ENCODE assay signal across 1 cellular context in the genomic region with DNA sequence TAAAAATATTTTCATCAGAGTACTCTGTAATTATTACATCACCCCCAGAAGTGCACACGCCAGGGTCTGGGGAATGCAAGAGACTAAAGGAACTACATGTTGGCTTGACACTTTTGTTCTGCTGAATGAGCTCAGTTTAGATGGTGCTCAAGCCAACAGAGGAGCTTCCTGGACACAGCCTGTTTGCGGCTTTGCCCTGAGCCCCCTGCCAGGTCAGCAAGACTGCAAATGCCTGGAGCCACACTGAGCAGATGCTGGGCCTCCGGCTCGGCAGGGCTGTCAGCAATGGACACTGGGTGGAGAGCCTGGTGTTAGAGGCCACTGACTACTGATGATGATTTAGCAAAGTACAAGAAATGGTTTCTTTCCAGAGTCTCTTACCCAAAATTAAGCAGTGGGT.
TF ChIP-seq lines count a peak whose summit lies in the region.

No MANE protein-coding gene starts in this region.

TF ChIP-seq in WTC11, 78 proteins besides CTCF, POLR2A, EP300 and RAD21 (continued from another document):
- TF ChIP-seq, protein P1, sequence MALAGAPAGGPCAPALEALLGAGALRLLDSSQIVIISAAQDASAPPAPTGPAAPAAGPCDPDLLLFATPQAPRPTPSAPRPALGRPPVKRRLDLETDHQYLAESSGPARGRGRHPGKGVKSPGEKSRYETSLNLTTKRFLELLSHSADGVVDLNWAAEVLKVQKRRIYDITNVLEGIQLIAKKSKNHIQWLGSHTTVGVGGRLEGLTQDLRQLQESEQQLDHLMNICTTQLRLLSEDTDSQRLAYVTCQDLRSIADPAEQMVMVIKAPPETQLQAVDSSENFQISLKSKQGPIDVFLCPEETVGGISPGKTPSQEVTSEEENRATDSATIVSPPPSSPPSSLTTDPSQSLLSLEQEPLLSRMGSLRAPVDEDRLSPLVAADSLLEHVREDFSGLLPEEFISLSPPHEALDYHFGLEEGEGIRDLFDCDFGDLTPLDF (CRISPR knock-in tag; IDR thresholded peaks at IDR 0.05): no peak
- TF ChIP-seq MXD4 (CRISPR knock-in tag; IDR thresholded peaks at IDR 0.05; ENCODE audit: borderline replicate concordance) (no peak), FOXJ3 (CRISPR knock-in tag; IDR thresholded peaks at IDR 0.05; ENCODE audit: borderline replicate concordance) (no peak), SOX15 (CRISPR knock-in tag; IDR thresholded peaks at IDR 0.05) (no peak), NR1H2 (CRISPR knock-in tag; IDR thresholded peaks at IDR 0.05) (no peak), CBFB (CRISPR knock-in tag; IDR thresholded peaks at IDR 0.05; ENCODE audit: low read depth) (no peak), ZNF121 (CRISPR knock-in tag; IDR thresholded peaks at IDR 0.05) (no peak)
- TF ChIP-seq, protein P2, sequence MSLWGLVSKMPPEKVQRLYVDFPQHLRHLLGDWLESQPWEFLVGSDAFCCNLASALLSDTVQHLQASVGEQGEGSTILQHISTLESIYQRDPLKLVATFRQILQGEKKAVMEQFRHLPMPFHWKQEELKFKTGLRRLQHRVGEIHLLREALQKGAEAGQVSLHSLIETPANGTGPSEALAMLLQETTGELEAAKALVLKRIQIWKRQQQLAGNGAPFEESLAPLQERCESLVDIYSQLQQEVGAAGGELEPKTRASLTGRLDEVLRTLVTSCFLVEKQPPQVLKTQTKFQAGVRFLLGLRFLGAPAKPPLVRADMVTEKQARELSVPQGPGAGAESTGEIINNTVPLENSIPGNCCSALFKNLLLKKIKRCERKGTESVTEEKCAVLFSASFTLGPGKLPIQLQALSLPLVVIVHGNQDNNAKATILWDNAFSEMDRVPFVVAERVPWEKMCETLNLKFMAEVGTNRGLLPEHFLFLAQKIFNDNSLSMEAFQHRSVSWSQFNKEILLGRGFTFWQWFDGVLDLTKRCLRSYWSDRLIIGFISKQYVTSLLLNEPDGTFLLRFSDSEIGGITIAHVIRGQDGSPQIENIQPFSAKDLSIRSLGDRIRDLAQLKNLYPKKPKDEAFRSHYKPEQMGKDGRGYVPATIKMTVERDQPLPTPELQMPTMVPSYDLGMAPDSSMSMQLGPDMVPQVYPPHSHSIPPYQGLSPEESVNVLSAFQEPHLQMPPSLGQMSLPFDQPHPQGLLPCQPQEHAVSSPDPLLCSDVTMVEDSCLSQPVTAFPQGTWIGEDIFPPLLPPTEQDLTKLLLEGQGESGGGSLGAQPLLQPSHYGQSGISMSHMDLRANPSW (CRISPR knock-in tag; conservative IDR thresholded peaks at IDR 0.05; ENCODE audit: low read depth): no peak
- TF ChIP-seq, protein P3, sequence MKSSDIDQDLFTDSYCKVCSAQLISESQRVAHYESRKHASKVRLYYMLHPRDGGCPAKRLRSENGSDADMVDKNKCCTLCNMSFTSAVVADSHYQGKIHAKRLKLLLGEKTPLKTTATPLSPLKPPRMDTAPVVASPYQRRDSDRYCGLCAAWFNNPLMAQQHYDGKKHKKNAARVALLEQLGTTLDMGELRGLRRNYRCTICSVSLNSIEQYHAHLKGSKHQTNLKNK (CRISPR knock-in tag; IDR thresholded peaks at IDR 0.05): no peak
- TF ChIP-seq, protein P4, sequence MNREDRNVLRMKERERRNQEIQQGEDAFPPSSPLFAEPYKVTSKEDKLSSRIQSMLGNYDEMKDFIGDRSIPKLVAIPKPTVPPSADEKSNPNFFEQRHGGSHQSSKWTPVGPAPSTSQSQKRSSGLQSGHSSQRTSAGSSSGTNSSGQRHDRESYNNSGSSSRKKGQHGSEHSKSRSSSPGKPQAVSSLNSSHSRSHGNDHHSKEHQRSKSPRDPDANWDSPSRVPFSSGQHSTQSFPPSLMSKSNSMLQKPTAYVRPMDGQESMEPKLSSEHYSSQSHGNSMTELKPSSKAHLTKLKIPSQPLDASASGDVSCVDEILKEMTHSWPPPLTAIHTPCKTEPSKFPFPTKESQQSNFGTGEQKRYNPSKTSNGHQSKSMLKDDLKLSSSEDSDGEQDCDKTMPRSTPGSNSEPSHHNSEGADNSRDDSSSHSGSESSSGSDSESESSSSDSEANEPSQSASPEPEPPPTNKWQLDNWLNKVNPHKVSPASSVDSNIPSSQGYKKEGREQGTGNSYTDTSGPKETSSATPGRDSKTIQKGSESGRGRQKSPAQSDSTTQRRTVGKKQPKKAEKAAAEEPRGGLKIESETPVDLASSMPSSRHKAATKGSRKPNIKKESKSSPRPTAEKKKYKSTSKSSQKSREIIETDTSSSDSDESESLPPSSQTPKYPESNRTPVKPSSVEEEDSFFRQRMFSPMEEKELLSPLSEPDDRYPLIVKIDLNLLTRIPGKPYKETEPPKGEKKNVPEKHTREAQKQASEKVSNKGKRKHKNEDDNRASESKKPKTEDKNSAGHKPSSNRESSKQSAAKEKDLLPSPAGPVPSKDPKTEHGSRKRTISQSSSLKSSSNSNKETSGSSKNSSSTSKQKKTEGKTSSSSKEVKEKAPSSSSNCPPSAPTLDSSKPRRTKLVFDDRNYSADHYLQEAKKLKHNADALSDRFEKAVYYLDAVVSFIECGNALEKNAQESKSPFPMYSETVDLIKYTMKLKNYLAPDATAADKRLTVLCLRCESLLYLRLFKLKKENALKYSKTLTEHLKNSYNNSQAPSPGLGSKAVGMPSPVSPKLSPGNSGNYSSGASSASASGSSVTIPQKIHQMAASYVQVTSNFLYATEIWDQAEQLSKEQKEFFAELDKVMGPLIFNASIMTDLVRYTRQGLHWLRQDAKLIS (CRISPR knock-in tag; IDR thresholded peaks at IDR 0.05; ENCODE audit: borderline replicate concordance): no peak
- TF ChIP-seq, protein P5, sequence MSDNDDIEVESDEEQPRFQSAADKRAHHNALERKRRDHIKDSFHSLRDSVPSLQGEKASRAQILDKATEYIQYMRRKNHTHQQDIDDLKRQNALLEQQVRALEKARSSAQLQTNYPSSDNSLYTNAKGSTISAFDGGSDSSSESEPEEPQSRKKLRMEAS (CRISPR knock-in tag; IDR thresholded peaks at IDR 0.05): no peak
- TF ChIP-seq, protein P6, sequence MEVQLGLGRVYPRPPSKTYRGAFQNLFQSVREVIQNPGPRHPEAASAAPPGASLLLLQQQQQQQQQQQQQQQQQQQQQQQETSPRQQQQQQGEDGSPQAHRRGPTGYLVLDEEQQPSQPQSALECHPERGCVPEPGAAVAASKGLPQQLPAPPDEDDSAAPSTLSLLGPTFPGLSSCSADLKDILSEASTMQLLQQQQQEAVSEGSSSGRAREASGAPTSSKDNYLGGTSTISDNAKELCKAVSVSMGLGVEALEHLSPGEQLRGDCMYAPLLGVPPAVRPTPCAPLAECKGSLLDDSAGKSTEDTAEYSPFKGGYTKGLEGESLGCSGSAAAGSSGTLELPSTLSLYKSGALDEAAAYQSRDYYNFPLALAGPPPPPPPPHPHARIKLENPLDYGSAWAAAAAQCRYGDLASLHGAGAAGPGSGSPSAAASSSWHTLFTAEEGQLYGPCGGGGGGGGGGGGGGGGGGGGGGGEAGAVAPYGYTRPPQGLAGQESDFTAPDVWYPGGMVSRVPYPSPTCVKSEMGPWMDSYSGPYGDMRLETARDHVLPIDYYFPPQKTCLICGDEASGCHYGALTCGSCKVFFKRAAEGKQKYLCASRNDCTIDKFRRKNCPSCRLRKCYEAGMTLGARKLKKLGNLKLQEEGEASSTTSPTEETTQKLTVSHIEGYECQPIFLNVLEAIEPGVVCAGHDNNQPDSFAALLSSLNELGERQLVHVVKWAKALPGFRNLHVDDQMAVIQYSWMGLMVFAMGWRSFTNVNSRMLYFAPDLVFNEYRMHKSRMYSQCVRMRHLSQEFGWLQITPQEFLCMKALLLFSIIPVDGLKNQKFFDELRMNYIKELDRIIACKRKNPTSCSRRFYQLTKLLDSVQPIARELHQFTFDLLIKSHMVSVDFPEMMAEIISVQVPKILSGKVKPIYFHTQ (CRISPR knock-in tag; IDR thresholded peaks at IDR 0.05): no peak
- TF ChIP-seq, protein P7, sequence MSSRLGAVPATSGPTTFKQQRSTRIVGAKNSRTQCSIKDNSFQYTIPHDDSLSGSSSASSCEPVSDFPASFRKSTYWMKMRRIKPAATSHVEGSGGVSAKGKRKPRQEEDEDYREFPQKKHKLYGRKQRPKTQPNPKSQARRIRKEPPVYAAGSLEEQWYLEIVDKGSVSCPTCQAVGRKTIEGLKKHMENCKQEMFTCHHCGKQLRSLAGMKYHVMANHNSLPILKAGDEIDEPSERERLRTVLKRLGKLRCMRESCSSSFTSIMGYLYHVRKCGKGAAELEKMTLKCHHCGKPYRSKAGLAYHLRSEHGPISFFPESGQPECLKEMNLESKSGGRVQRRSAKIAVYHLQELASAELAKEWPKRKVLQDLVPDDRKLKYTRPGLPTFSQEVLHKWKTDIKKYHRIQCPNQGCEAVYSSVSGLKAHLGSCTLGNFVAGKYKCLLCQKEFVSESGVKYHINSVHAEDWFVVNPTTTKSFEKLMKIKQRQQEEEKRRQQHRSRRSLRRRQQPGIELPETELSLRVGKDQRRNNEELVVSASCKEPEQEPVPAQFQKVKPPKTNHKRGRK (CRISPR knock-in tag; IDR thresholded peaks at IDR 0.05; ENCODE audit: borderline replicate concordance): no peak
- TF ChIP-seq, protein P8, sequence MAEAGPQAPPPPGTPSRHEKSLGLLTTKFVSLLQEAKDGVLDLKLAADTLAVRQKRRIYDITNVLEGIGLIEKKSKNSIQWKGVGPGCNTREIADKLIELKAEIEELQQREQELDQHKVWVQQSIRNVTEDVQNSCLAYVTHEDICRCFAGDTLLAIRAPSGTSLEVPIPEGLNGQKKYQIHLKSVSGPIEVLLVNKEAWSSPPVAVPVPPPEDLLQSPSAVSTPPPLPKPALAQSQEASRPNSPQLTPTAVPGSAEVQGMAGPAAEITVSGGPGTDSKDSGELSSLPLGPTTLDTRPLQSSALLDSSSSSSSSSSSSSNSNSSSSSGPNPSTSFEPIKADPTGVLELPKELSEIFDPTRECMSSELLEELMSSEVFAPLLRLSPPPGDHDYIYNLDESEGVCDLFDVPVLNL (CRISPR knock-in tag; IDR thresholded peaks at IDR 0.05; ENCODE audit: borderline replicate concordance, low read depth): no peak
- TF ChIP-seq, protein P9, sequence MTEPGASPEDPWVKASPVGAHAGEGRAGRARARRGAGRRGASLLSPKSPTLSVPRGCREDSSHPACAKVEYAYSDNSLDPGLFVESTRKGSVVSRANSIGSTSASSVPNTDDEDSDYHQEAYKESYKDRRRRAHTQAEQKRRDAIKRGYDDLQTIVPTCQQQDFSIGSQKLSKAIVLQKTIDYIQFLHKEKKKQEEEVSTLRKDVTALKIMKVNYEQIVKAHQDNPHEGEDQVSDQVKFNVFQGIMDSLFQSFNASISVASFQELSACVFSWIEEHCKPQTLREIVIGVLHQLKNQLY (CRISPR knock-in tag; IDR thresholded peaks at IDR 0.05): no peak
